Comparison of ENCODE assay signal across 1 cellular context in genomic region chr1:209672705-209673630, GRCh38.
TF ChIP-seq lines count a peak whose summit lies in the region.

No MANE protein-coding gene starts in this region.

TF ChIP-seq in K562, 482 proteins besides CTCF, POLR2A, EP300 and RAD21 (continued from another document):
- TF ChIP-seq ZNF518B (CRISPR knock-in tag; IDR thresholded peaks at IDR 0.05) (no peak), MITF (IDR thresholded peaks at IDR 0.05) (peak; percentile 64; the same call in 1 of the 2 replicates), NFXL1 (CRISPR knock-in tag; IDR thresholded peaks at IDR 0.05) (no peak), MCM3 (IDR thresholded peaks at IDR 0.05) (no peak), ZNF121 (CRISPR knock-in tag; conservative IDR thresholded peaks at IDR 0.05) (no peak), NFE2 (IDR thresholded peaks at IDR 0.05; ENCODE audit: low read depth) (0 out of 2 replicates have a peak, but pooled peaks have one; percentile 16), DIDO1 (tag; IDR thresholded peaks at IDR 0.05; ENCODE audit: low read depth) (no peak), RBM17 (IDR thresholded peaks at IDR 0.05; ENCODE audit: borderline replicate concordance, low read depth, low read length) (no peak), U2AF1 (optimal IDR thresholded peaks at IDR 0.05; ENCODE audit: low read depth, low read length) (no peak), SMARCC2 (IDR thresholded peaks at IDR 0.05; ENCODE audit: low read depth) (no peak), KLF10 (CRISPR knock-in tag; IDR thresholded peaks at IDR 0.05) (no peak), E2F8 (IDR thresholded peaks at IDR 0.05; ENCODE audit: low read depth, partially characterized antibody) (no peak), NR2C1 (IDR thresholded peaks at IDR 0.05) (no peak), NR2C1 (tag; IDR thresholded peaks at IDR 0.05) (0 out of 2 replicates have a peak, but pooled peaks have one; percentile 12), CHCHD3 (CRISPR knock-in tag; IDR thresholded peaks at IDR 0.05) (no peak), MAFK (IDR thresholded peaks at IDR 0.05; ENCODE audit: low read length) (peak; percentile 17; the same call in 1 of the 2 replicates), ZNF311 (CRISPR knock-in tag; IDR thresholded peaks at IDR 0.05) (no peak), ZNF146 (CRISPR knock-in tag; IDR thresholded peaks at IDR 0.05; ENCODE audit: unreplicated experiment) (no peak), RAD51 (IDR thresholded peaks at IDR 0.05; ENCODE audit: borderline replicate concordance, low read depth) (peak; percentile 96), HES1 (IDR thresholded peaks at IDR 0.05; ENCODE audit: low read depth) (no peak), HINFP (tag; conservative IDR thresholded peaks at IDR 0.05; ENCODE audit: low read depth) (no peak), ARID3B (CRISPR knock-in tag; IDR thresholded peaks at IDR 0.05; ENCODE audit: borderline replicate concordance) (no peak), MED1 (CRISPR knock-in tag; IDR thresholded peaks at IDR 0.05; ENCODE audit: borderline replicate concordance) (no peak), NRF1 (conservative IDR thresholded peaks at IDR 0.05 in 1 of 2, IDR thresholded peaks at IDR 0.05 in 1 of 2) (0 out of 4 replicates have a peak, but pooled peaks of 1 of the 2 experiments have one; percentile 25), ZNF589 (CRISPR knock-in tag; IDR thresholded peaks at IDR 0.05; ENCODE audit: low read depth) (no peak), ZNF316 (IDR thresholded peaks at IDR 0.05) (no peak), PRDM10 (IDR thresholded peaks at IDR 0.05; ENCODE audit: partially characterized antibody) (no peak), CXXC5 (CRISPR knock-in tag; IDR thresholded peaks at IDR 0.05) (0 out of 2 replicates have a peak, but pooled peaks have one; percentile 24), CAMTA2 (CRISPR knock-in tag; conservative IDR thresholded peaks at IDR 0.05) (no peak), KAT8 (IDR thresholded peaks at IDR 0.05; ENCODE audit: low read depth) (no peak), NONO (IDR thresholded peaks at IDR 0.05; ENCODE audit: low read depth in 2 of 2, low read length in 1 of 2) (no peak), HDGF (IDR thresholded peaks at IDR 0.05) (no peak)
